In the genomic region with DNA sequence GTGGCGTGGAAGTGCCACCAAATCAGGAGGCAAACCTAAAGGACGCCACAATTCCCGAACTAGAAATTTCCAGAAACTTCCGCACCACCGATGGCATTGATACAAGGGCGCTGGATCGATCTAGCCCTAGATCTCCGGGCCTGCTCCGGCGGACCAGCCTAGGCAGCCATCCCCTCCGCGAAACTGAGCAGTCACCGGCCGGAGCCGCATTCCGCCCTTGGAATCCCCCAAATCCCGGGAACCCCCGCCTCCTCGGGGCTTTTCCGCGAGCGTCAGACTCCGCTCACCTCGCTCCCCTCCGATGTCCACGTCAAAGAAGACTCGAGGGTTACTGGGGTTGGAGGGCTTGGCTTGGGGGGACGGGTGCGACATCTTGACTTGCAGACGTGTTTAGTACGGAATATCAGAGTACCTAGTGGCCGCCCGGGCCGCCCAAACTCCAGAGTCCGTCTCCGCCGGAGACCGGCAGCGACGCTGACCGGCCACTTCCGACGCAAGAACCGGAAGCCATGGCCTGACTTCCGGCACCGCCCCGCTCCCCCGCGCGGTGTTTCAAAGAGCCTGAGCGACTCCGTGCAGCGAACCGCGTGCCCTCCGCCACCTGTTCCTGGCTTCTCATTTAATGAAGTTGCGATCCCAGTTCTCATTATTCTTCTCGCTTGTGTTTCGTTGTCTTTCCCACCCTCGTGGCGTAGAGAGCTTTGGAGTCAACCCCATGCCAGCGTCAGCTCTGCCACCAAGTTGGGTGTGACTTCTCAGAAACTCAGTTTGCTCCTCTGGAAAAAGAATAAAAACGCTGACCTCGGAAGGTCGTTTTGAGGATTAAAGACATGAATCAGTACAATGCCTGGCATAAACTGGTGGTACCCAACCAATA, we compare ENCODE assay signal across 1 cellular context.
A peak's percentile ranks its signal among the peaks of the same experiment; 100 is the strongest.
TF ChIP-seq lines count a peak whose summit lies in the region.

A gene (minus strand): TSS at position 480 of the 877 bp plus-strand sequence. CDS start 108 bp downstream, at position 372.

TF ChIP-seq in SK-N-SH, 30 proteins besides CTCF, POLR2A, EP300 and RAD21 (continued from another document):
- TF ChIP-seq, protein P1, sequence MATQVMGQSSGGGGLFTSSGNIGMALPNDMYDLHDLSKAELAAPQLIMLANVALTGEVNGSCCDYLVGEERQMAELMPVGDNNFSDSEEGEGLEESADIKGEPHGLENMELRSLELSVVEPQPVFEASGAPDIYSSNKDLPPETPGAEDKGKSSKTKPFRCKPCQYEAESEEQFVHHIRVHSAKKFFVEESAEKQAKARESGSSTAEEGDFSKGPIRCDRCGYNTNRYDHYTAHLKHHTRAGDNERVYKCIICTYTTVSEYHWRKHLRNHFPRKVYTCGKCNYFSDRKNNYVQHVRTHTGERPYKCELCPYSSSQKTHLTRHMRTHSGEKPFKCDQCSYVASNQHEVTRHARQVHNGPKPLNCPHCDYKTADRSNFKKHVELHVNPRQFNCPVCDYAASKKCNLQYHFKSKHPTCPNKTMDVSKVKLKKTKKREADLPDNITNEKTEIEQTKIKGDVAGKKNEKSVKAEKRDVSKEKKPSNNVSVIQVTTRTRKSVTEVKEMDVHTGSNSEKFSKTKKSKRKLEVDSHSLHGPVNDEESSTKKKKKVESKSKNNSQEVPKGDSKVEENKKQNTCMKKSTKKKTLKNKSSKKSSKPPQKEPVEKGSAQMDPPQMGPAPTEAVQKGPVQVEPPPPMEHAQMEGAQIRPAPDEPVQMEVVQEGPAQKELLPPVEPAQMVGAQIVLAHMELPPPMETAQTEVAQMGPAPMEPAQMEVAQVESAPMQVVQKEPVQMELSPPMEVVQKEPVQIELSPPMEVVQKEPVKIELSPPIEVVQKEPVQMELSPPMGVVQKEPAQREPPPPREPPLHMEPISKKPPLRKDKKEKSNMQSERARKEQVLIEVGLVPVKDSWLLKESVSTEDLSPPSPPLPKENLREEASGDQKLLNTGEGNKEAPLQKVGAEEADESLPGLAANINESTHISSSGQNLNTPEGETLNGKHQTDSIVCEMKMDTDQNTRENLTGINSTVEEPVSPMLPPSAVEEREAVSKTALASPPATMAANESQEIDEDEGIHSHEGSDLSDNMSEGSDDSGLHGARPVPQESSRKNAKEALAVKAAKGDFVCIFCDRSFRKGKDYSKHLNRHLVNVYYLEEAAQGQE (IDR thresholded peaks at IDR 0.05; ENCODE audit: low read depth, low read length) = peak; percentile 38; the same call in 1 of the 2 replicates
- TF ChIP-seq JUND (IDR thresholded peaks at IDR 0.05) (no peak), EZH2phosphoT487 (IDR thresholded peaks at IDR 0.05; ENCODE audit: borderline replicate concordance, low read depth) (no peak), FOSL2 (IDR thresholded peaks at IDR 0.05; ENCODE audit: borderline replicate concordance, low read depth) (no peak)
- TF ChIP-seq, protein P2, sequence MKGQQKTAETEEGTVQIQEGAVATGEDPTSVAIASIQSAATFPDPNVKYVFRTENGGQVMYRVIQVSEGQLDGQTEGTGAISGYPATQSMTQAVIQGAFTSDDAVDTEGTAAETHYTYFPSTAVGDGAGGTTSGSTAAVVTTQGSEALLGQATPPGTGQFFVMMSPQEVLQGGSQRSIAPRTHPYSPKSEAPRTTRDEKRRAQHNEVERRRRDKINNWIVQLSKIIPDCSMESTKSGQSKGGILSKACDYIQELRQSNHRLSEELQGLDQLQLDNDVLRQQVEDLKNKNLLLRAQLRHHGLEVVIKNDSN (IDR thresholded peaks at IDR 0.05; ENCODE audit: borderline replicate concordance, low read depth) = no peak
- TF ChIP-seq, protein P3, sequence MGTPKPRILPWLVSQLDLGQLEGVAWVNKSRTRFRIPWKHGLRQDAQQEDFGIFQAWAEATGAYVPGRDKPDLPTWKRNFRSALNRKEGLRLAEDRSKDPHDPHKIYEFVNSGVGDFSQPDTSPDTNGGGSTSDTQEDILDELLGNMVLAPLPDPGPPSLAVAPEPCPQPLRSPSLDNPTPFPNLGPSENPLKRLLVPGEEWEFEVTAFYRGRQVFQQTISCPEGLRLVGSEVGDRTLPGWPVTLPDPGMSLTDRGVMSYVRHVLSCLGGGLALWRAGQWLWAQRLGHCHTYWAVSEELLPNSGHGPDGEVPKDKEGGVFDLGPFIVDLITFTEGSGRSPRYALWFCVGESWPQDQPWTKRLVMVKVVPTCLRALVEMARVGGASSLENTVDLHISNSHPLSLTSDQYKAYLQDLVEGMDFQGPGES (IDR thresholded peaks at IDR 0.05; ENCODE audit: low read depth, low read length) = no peak
